In the genomic region with DNA sequence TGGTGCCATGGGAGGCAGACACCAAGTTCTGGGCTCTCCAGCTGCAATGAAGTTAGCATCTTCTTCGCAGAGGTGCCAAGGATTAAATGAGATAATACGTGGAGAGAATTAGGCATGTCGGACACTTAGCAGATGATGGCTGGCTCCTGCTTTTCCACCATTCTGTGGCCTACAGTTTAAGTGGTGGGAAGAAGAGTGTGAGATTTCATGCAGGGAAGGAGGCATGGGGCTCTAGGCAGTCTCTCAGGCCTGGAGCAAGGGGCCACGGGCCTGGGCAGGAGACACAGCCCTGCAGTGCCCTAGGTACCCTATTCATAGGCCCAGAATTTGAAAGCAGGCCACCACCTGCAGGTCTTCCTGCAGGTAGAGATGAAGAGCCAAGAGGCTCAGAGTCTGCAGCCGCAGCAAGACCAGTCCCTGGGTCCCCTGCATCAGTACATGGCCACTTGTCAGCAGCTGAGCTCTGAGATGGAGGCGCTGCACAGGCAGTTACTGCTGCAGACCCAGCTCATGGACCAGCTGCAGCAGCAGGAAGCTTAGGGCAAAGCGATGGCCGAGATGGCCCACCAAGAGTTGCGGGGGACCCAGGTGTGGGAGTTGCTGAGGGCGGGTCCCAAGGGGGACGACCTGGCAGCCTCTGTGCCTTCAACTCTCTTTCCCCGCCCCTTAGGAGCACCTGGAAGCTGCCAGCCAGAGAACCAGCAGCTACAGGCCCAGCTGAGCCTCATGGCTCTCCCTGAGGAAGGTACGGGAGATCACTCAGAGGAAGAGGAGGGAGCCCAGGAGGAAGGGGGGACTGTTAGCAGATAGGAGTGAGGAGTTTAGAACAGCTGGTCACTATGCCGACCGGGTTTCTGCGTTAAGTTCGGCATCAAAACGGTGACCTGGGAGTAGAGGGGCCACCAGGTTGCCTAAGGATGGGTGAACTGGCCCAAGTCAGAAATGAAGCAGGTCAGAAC, we compare ENCODE assay signal across 6 cellular contexts. TPM values are rescaled to one million over a fixed set of nuclear protein-coding genes. Genes with fewer than 3 reads are reported as not detected.
"Had no signal": no experiment of that assay in that cellular context is flagged by ENCODE, and none has a peak within 500 bp of the region (broad histone marks: within the 10 kb centered on the region; RNA-seq: fewer than 3 reads in every experiment).

No MANE protein-coding gene starts in this region.

- ATAC-seq: GM23338 had no signal

- DNase-seq: H9, HCEC 1CT, IMR-90 had no signal

- H3K27ac Mint-ChIP-seq: GM23338, H9 had no signal

- H3K4me1 Mint-ChIP-seq: GM23338, H9 had no signal

- H3K4me3 ChIP-seq: GM23338 had no signal

- H3K4me3 Mint-ChIP-seq: GM23338, H9 had no signal

RNA-seq across cellular contexts. Expression of a gene that starts 33.2 kb away (rescaled TPM):
- total RNA-seq: H1, H9, HT-29 had no signal
- polyA plus RNA-seq: H1 had no signal
